ENCODE assay signal across 1 cellular context in genomic region chr11:69644071-69644961, GRCh38.
TF ChIP-seq lines count a peak whose summit lies in the region.

No MANE protein-coding gene starts in this region.

TF ChIP-seq in K562, 482 proteins besides CTCF, POLR2A, EP300 and RAD21 (continues in another document):
- TF ChIP-seq MAX (CRISPR knock-in tag; IDR thresholded peaks at IDR 0.05) = peak; percentile 62; the same call in 1 of the 2 replicates
- TF ChIP-seq MAFF (IDR thresholded peaks at IDR 0.05; ENCODE audit: low read length) = no peak
- TF ChIP-seq ELF1 (tag; IDR thresholded peaks at IDR 0.05) = no peak
- TF ChIP-seq CHD2 (IDR thresholded peaks at IDR 0.05; ENCODE audit: low read depth, low read length) = no peak
- no peak for TF ChIP-seq SREBF1 (IDR thresholded peaks at IDR 0.05; ENCODE audit: borderline replicate concordance, low read depth, low read length)
- no peak for TF ChIP-seq GATAD2B (IDR thresholded peaks at IDR 0.05; ENCODE audit: borderline replicate concordance)
- TF ChIP-seq, protein P1, sequence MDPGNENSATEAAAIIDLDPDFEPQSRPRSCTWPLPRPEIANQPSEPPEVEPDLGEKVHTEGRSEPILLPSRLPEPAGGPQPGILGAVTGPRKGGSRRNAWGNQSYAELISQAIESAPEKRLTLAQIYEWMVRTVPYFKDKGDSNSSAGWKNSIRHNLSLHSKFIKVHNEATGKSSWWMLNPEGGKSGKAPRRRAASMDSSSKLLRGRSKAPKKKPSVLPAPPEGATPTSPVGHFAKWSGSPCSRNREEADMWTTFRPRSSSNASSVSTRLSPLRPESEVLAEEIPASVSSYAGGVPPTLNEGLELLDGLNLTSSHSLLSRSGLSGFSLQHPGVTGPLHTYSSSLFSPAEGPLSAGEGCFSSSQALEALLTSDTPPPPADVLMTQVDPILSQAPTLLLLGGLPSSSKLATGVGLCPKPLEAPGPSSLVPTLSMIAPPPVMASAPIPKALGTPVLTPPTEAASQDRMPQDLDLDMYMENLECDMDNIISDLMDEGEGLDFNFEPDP (CRISPR knock-in tag; IDR thresholded peaks at IDR 0.05) = no peak
- no peak for TF ChIP-seq KDM1A (IDR thresholded peaks at IDR 0.05)
- TF ChIP-seq, protein P2, sequence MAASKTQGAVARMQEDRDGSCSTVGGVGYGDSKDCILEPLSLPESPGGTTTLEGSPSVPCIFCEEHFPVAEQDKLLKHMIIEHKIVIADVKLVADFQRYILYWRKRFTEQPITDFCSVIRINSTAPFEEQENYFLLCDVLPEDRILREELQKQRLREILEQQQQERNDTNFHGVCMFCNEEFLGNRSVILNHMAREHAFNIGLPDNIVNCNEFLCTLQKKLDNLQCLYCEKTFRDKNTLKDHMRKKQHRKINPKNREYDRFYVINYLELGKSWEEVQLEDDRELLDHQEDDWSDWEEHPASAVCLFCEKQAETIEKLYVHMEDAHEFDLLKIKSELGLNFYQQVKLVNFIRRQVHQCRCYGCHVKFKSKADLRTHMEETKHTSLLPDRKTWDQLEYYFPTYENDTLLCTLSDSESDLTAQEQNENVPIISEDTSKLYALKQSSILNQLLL (CRISPR knock-in tag; IDR thresholded peaks at IDR 0.05; ENCODE audit: borderline replicate concordance) = no peak
- TF ChIP-seq ZC3H8 (IDR thresholded peaks at IDR 0.05) = no peak
- no peak for TF ChIP-seq MYBL2 (IDR thresholded peaks at IDR 0.05; ENCODE audit: low read depth)
- no peak for TF ChIP-seq MYBL2 (CRISPR knock-in tag; IDR thresholded peaks at IDR 0.05; ENCODE audit: borderline replicate concordance)
- no peak for TF ChIP-seq BMI1 (IDR thresholded peaks at IDR 0.05; ENCODE audit: low read length)
- TF ChIP-seq ZBTB17 (CRISPR knock-in tag; IDR thresholded peaks at IDR 0.05) = no peak
- 0 out of 4 replicates have a peak, but pooled peaks of 1 of the 2 experiments have one; percentile 31 for TF ChIP-seq FOXA3 (CRISPR knock-in tag; conservative IDR thresholded peaks at IDR 0.05 in 1 of 2, IDR thresholded peaks at IDR 0.05 in 1 of 2)
- no peak for TF ChIP-seq PRMT5 (CRISPR knock-in tag; IDR thresholded peaks at IDR 0.05)
- no peak for TF ChIP-seq TCF15 (CRISPR knock-in tag; IDR thresholded peaks at IDR 0.05)
- TF ChIP-seq U2AF1 (optimal IDR thresholded peaks at IDR 0.05; ENCODE audit: low read depth, low read length) = no peak
- TF ChIP-seq PPARD (CRISPR knock-in tag; IDR thresholded peaks at IDR 0.05) = no peak
- TF ChIP-seq NFIC (IDR thresholded peaks at IDR 0.05) = peak; percentile 59
- no peak for TF ChIP-seq CXXC5 (CRISPR knock-in tag; IDR thresholded peaks at IDR 0.05)
- no peak for TF ChIP-seq NCOR1 (IDR thresholded peaks at IDR 0.05)
- TF ChIP-seq LEF1 (IDR thresholded peaks at IDR 0.05) = no peak
- no peak for TF ChIP-seq ZNF318 (IDR thresholded peaks at IDR 0.05; ENCODE audit: borderline replicate concordance in 1 of 2, low read depth in 1 of 2)
- TF ChIP-seq USF2 (CRISPR knock-in tag; IDR thresholded peaks at IDR 0.05) = peak; percentile 49
- no peak for TF ChIP-seq MXI1 (IDR thresholded peaks at IDR 0.05; ENCODE audit: low read depth, low read length)
- peak; percentile 64 for TF ChIP-seq L3MBTL2 (IDR thresholded peaks at IDR 0.05)
- no peak for TF ChIP-seq ZBTB7A (IDR thresholded peaks at IDR 0.05; ENCODE audit: borderline replicate concordance, control insufficient read depth, low read depth, low read length)
- no peak for TF ChIP-seq ZNF75A (CRISPR knock-in tag; IDR thresholded peaks at IDR 0.05)
- TF ChIP-seq, protein P3, sequence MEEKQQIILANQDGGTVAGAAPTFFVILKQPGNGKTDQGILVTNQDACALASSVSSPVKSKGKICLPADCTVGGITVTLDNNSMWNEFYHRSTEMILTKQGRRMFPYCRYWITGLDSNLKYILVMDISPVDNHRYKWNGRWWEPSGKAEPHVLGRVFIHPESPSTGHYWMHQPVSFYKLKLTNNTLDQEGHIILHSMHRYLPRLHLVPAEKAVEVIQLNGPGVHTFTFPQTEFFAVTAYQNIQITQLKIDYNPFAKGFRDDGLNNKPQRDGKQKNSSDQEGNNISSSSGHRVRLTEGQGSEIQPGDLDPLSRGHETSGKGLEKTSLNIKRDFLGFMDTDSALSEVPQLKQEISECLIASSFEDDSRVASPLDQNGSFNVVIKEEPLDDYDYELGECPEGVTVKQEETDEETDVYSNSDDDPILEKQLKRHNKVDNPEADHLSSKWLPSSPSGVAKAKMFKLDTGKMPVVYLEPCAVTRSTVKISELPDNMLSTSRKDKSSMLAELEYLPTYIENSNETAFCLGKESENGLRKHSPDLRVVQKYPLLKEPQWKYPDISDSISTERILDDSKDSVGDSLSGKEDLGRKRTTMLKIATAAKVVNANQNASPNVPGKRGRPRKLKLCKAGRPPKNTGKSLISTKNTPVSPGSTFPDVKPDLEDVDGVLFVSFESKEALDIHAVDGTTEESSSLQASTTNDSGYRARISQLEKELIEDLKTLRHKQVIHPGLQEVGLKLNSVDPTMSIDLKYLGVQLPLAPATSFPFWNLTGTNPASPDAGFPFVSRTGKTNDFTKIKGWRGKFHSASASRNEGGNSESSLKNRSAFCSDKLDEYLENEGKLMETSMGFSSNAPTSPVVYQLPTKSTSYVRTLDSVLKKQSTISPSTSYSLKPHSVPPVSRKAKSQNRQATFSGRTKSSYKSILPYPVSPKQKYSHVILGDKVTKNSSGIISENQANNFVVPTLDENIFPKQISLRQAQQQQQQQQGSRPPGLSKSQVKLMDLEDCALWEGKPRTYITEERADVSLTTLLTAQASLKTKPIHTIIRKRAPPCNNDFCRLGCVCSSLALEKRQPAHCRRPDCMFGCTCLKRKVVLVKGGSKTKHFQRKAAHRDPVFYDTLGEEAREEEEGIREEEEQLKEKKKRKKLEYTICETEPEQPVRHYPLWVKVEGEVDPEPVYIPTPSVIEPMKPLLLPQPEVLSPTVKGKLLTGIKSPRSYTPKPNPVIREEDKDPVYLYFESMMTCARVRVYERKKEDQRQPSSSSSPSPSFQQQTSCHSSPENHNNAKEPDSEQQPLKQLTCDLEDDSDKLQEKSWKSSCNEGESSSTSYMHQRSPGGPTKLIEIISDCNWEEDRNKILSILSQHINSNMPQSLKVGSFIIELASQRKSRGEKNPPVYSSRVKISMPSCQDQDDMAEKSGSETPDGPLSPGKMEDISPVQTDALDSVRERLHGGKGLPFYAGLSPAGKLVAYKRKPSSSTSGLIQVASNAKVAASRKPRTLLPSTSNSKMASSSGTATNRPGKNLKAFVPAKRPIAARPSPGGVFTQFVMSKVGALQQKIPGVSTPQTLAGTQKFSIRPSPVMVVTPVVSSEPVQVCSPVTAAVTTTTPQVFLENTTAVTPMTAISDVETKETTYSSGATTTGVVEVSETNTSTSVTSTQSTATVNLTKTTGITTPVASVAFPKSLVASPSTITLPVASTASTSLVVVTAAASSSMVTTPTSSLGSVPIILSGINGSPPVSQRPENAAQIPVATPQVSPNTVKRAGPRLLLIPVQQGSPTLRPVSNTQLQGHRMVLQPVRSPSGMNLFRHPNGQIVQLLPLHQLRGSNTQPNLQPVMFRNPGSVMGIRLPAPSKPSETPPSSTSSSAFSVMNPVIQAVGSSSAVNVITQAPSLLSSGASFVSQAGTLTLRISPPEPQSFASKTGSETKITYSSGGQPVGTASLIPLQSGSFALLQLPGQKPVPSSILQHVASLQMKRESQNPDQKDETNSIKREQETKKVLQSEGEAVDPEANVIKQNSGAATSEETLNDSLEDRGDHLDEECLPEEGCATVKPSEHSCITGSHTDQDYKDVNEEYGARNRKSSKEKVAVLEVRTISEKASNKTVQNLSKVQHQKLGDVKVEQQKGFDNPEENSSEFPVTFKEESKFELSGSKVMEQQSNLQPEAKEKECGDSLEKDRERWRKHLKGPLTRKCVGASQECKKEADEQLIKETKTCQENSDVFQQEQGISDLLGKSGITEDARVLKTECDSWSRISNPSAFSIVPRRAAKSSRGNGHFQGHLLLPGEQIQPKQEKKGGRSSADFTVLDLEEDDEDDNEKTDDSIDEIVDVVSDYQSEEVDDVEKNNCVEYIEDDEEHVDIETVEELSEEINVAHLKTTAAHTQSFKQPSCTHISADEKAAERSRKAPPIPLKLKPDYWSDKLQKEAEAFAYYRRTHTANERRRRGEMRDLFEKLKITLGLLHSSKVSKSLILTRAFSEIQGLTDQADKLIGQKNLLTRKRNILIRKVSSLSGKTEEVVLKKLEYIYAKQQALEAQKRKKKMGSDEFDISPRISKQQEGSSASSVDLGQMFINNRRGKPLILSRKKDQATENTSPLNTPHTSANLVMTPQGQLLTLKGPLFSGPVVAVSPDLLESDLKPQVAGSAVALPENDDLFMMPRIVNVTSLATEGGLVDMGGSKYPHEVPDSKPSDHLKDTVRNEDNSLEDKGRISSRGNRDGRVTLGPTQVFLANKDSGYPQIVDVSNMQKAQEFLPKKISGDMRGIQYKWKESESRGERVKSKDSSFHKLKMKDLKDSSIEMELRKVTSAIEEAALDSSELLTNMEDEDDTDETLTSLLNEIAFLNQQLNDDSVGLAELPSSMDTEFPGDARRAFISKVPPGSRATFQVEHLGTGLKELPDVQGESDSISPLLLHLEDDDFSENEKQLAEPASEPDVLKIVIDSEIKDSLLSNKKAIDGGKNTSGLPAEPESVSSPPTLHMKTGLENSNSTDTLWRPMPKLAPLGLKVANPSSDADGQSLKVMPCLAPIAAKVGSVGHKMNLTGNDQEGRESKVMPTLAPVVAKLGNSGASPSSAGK (IDR thresholded peaks at IDR 0.05) = peak; percentile 60; the same call in 1 of the 2 replicates
- TF ChIP-seq RBM34 (IDR thresholded peaks at IDR 0.05; ENCODE audit: borderline replicate concordance, insufficient read depth, low read length) = no peak
- TF ChIP-seq HNRNPH1 (optimal IDR thresholded peaks at IDR 0.05; ENCODE audit: low read depth, low read length) = no peak
- TF ChIP-seq FOXK1 (CRISPR knock-in tag; IDR thresholded peaks at IDR 0.05; ENCODE audit: borderline replicate concordance) = no peak
- no peak for TF ChIP-seq NELFE (IDR thresholded peaks at IDR 0.05; ENCODE audit: insufficient read depth, insufficient read length)
- TF ChIP-seq SP1 (CRISPR knock-in tag; IDR thresholded peaks at IDR 0.05) = 0 out of 2 replicates have a peak, but pooled peaks have one; percentile 9
- TF ChIP-seq USF1 (CRISPR knock-in tag; IDR thresholded peaks at IDR 0.05) = peak; percentile 46
